In genomic region chrX:53813663-53814440, GRCh38 we compare ENCODE assay signal across 1 cellular context.
TF ChIP-seq lines count a peak whose summit lies in the region.

No MANE protein-coding gene starts in this region.

TF ChIP-seq in A549, 52 proteins besides CTCF, POLR2A, EP300 and RAD21 (continued from another document):
- TF ChIP-seq ELK1 (IDR thresholded peaks at IDR 0.05; ENCODE audit: low read depth, low read length) = no peak
- TF ChIP-seq GATA3 (IDR thresholded peaks at IDR 0.05; ENCODE audit: borderline replicate concordance) = no peak
TF ChIP-seq in A549: peak in this region for 0.
